ENCODE assay signal across 23 cellular contexts in the genomic region with DNA sequence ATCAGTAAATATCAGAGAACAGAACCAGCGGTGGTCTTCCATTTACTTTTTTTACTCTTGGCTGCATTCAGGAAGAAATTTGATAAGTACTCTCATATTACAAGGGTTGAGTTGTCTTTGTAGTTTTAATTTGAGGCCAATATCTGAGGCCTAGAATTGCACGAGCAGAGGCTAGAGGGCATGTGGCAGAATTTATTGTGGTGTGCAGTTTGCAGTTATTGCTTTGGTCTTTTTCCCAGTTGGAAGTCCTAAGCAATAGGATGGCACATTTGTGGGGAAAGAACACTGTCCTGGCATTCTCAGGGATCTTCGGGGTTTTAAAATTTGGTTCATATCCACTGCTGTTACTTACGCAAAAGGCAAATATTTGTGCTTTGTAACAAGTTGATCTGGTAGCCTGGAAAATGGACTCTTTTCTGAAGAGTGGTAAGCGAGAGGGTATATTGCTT.
DNase-seq lines count a peak whose midpoint lies in the region; ATAC-seq and TF ChIP-seq lines count a peak whose summit lies in the region.
"Had no signal": no experiment of that assay in that cellular context is flagged by ENCODE, and none has a peak within 500 bp of the region (broad histone marks: within the 10 kb centered on the region; RNA-seq: fewer than 3 reads in every experiment).

No MANE protein-coding gene starts in this region.

- H3K36me3 Mint-ChIP-seq in type B pancreatic cell = peaks cover 19% of the 10 kb centered on the region

- no peaks in the 10 kb centered on the region for H3K27me3 ChIP-seq in SJCRH30
- H3K27me3 ChIP-seq: Peyer's patch had no signal

- peak overlapping the region; percentile 15 for H3K4me3 Mint-ChIP-seq in type B pancreatic cell
- H3K4me3 Mint-ChIP-seq: CD8-positive, alpha-beta memory T cell; GM23338 had no signal

- no peaks in the 10 kb centered on the region for H3K27me3 Mint-ChIP-seq in type B pancreatic cell
- H3K27me3 Mint-ChIP-seq: CD8-positive, alpha-beta memory T cell had no signal

- ATAC-seq in GM21360 (IDR thresholded peaks at IDR 0.05; ENCODE audit: unreplicated experiment) = no peak
- ATAC-seq: GM23338 had no signal

- H3K4me3 ChIP-seq in SJCRH30 = no peak overlapping the region
- H3K4me3 ChIP-seq: GM23338, HAP-1, Peyer's patch had no signal

- no peaks in the 10 kb centered on the region for H3K4me1 ChIP-seq in SJCRH30
- H3K4me1 ChIP-seq: HAP-1, Peyer's patch had no signal

- H3K9me3 ChIP-seq in SJCRH30 (replicated peaks) = no peaks in the 10 kb centered on the region
- H3K9me3 ChIP-seq: HAP-1, Peyer's patch had no signal

- H3K36me3 ChIP-seq in SJCRH30 = peaks cover 11% of the 10 kb centered on the region

- DNase-seq in NCI-H2171 treated with DMSO at 0.1 percent for 48 hours (lab: John Stamatoyannopoulos, UW) (peak; percentile 82), NCI-H2171 (lab: John Stamatoyannopoulos, UW) (no peak), NCI-H146 (lab: John Stamatoyannopoulos, UW) (peak; percentile 43), left kidney (ENCODE audit: low read depth, low spot score) (peak; percentile 80), type B pancreatic cell (ENCODE audit: extremely low spot score, unreplicated experiment) (no peak), SJCRH30 (no peak)
- DNase-seq: AML-193; C1 segment of cervical spinal cord; Calu3; CD8-positive, alpha-beta memory T cell; DMS53; GDM1; KBM-7; NCI-H1092 treated with DMSO at 0.1 percent for 48 hours; NCI-H1694 treated with DMSO at 0.1 percent for 48 hours; NCI-H2107; NCI-H446; NCI-H526; Peyer's patch had no signal

- no peak overlapping the region for H3K27ac Mint-ChIP-seq in type B pancreatic cell
- H3K27ac Mint-ChIP-seq: CD8-positive, alpha-beta memory T cell; GM23338 had no signal

- H3K9me3 Mint-ChIP-seq in type B pancreatic cell = no peaks in the 10 kb centered on the region
- H3K9me3 Mint-ChIP-seq: CD8-positive, alpha-beta memory T cell; GM23338 had no signal

- no peak overlapping the region for H3K27ac ChIP-seq in SJCRH30
- H3K27ac ChIP-seq: HL-60, Peyer's patch had no signal

- H3K4me1 Mint-ChIP-seq in type B pancreatic cell (ENCODE audit: unreplicated experiment) = peaks cover 32% of the 10 kb centered on the region
- H3K4me1 Mint-ChIP-seq: GM23338 had no signal

- no peak for TF ChIP-seq CTCF in type B pancreatic cell (conservative IDR thresholded peaks at IDR 0.05)

Comparison
In these comparisons a context has a peak if more than half of its experiments do, and no peak if none do; other contexts are left out.
1. DNase-seq: peak in NCI-H2171 treated with DMSO at 0.1 percent for 48 hours (single experiment), NCI-H146 (single experiment) and left kidney (single experiment); none in NCI-H2171 (single experiment), type B pancreatic cell (single experiment) and SJCRH30 (0 of 2).